ENCODE assay signal across 9 cellular contexts in genomic region chr20:41086402-41087324, GRCh38. TPM values are rescaled to one million over a fixed set of nuclear protein-coding genes. Genes with fewer than 3 reads are reported as not detected.
DNase-seq lines count a peak whose midpoint lies in the region; ATAC-seq and TF ChIP-seq lines count a peak whose summit lies in the region.
"Had no signal": no experiment of that assay in that cellular context is flagged by ENCODE, and none has a peak within 500 bp of the region (broad histone marks: within the 10 kb centered on the region; RNA-seq: fewer than 3 reads in every experiment).

No MANE protein-coding gene starts in this region.

- peak; percentile 69 for ATAC-seq in left colon

- TF ChIP-seq POLR2A in suprapubic skin (IDR thresholded peaks at IDR 0.05), result no peak

- H3K36me3 ChIP-seq in suprapubic skin, result peaks cover 48% of the 10 kb centered on the region

- no peak for TF ChIP-seq EP300 in suprapubic skin (IDR thresholded peaks at IDR 0.05)

- DNase-seq in D341Med (ENCODE audit: low spot score), result peak; percentile 28
- DNase-seq in NCI-H1105 (lab: John Stamatoyannopoulos, UW), result peak; percentile 95
- DNase-seq in SIG-M5 (lab: John Stamatoyannopoulos, UW), result peak; percentile 19
- no peak for DNase-seq in left colon
- DNase-seq in suprapubic skin (ENCODE audit: low spot score in 2 of 2), result no peak
- no peak for DNase-seq in T1000 (lab: John Stamatoyannopoulos, UW)
- no peak for DNase-seq in GM13977 (ENCODE audit: low spot score)
- no peak for DNase-seq in NCI-H510A (lab: John Stamatoyannopoulos, UW)
- DNase-seq: stimulated activated CD4-positive, alpha-beta T cell treated with anti-CD3 and anti-CD28 coated beads, Interleukin-4, amount 100 ng/mL, for 24 hours had no signal

- 63% methylated on average over 8 of the region's 8 CpGs for WGBS in suprapubic skin

- H3K9me3 ChIP-seq in suprapubic skin, result no peaks in the 10 kb centered on the region

- TF ChIP-seq CTCF in suprapubic skin (IDR thresholded peaks at IDR 0.05) (no peak), GM13977 (IDR thresholded peaks at IDR 0.05; ENCODE audit: extremely low read depth, insufficient read depth, missing control alignments) (no peak)

- intact Hi-C loops in left colon (cut with DNase I, micrococcal nuclease), result no loop called here

- in situ Hi-C loops in GM13977 (cut with MboI; ENCODE audit: low pct_unique_long_range_greater_than_20kb, low sequenced_read_pairs, unreplicated experiment), result no loop called here

- no peak overlapping the region for H3K27ac ChIP-seq in suprapubic skin

- H3K4me1 ChIP-seq in suprapubic skin, result peaks cover 11% of the 10 kb centered on the region

- no peak overlapping the region for H3K4me3 ChIP-seq in suprapubic skin

- H3K27me3 ChIP-seq in suprapubic skin, result no peaks in the 10 kb centered on the region

RNA-seq across cellular contexts. Expression of gene PLCG1, which starts 50.7 kb away (rescaled TPM):
- total RNA-seq in left colon, result 10 to 100 TPM; 58.0 to 74.7 TPM
- total RNA-seq in suprapubic skin, result 100 to 1,000 TPM in 1 of 4 donors, 10 to 100 TPM in 3; 54.0 to 188 (median 91.5) TPM

RNA-seq across cellular contexts. Expression of gene TOP1, which starts 58.0 kb away (rescaled TPM):
- 10 to 100 TPM; 64.3 to 65.7 TPM for total RNA-seq in left colon
- 10 to 100 TPM; 25.8 to 32.6 (median 32.0) TPM for total RNA-seq in suprapubic skin

Comparison
In these comparisons a context has a peak if more than half of its experiments do, and no peak if none do; other contexts are left out.
1. DNase-seq: peak in D341Med (single experiment), NCI-H1105 (single experiment) and SIG-M5 (single experiment); none in left colon (0 of 2), suprapubic skin (0 of 2), T1000 (single experiment), GM13977 (single experiment) and NCI-H510A (single experiment).